In genomic region chr20:17109307-17109706, GRCh38 we compare ENCODE assay signal across 17 cellular contexts.
DNase-seq lines count a peak whose midpoint lies in the region; TF ChIP-seq lines count a peak whose summit lies in the region.
"Had no signal": no experiment of that assay in that cellular context is flagged by ENCODE, and none has a peak within 500 bp of the region (broad histone marks: within the 10 kb centered on the region; RNA-seq: fewer than 3 reads in every experiment).

No MANE protein-coding gene starts in this region.

- no peaks in the 10 kb centered on the region for H3K36me3 ChIP-seq in osteoblast (ENCODE audit: insufficient read depth, low read length)
- H3K36me3 ChIP-seq: SJCRH30 had no signal

- no peak overlapping the region for H2AFZ ChIP-seq in osteoblast (ENCODE audit: low read length)
- H2AFZ ChIP-seq: PC-9 had no signal

- peaks cover 9% of the 10 kb centered on the region for H3K9me3 Mint-ChIP-seq in nephron progenitor cell
- H3K9me3 Mint-ChIP-seq: H9 had no signal

- no peak overlapping the region for H3K27ac ChIP-seq in osteoblast (ENCODE audit: low read depth, low read length)
- H3K27ac ChIP-seq: PC-9, RWPE1, SJCRH30 had no signal

- H3K4me1 ChIP-seq in osteoblast (ENCODE audit: insufficient read depth, low read length) = no peaks in the 10 kb centered on the region
- H3K4me1 ChIP-seq: SJCRH30 had no signal

- no peaks in the 10 kb centered on the region for H3K27me3 Mint-ChIP-seq in nephron progenitor cell (ENCODE audit: low read depth, poor library complexity)

- H3K27me3 ChIP-seq in osteoblast (ENCODE audit: insufficient read depth, low read length) = no peaks in the 10 kb centered on the region
- H3K27me3 ChIP-seq: SJCRH30 had no signal

- no peaks in the 10 kb centered on the region for H3K4me1 Mint-ChIP-seq in nephron progenitor cell

- no peak for TF ChIP-seq CTCF in osteoblast (IDR thresholded peaks at IDR 0.05; ENCODE audit: extremely low read depth, low read depth, low read length)
- no peak for TF ChIP-seq CTCF in nephron progenitor cell (IDR thresholded peaks at IDR 0.05)

- H3K36me3 Mint-ChIP-seq in nephron progenitor cell (ENCODE audit: low read depth) = no peaks in the 10 kb centered on the region

- no peaks in the 10 kb centered on the region for H3K9me3 ChIP-seq in osteoblast (ENCODE audit: low read depth, low read length)
- H3K9me3 ChIP-seq: SJCRH30 had no signal

- no peak overlapping the region for H3K4me3 ChIP-seq in osteoblast (ENCODE audit: insufficient read depth, low read length)
- H3K4me3 ChIP-seq: PC-9, SJCRH30 had no signal

- DNase-seq in DMS153 treated with DMSO at 0.1 percent for 48 hours (lab: John Stamatoyannopoulos, UW; ENCODE audit: unreplicated experiment) (peak; percentile 66), NCI-H146 (lab: John Stamatoyannopoulos, UW) (peak; percentile 56), NCI-H345 treated with DMSO at 0.1 percent for 48 hours (lab: John Stamatoyannopoulos, UW; ENCODE audit: unreplicated experiment) (peak; percentile 19), SHP77 treated with DMSO at 0.1 percent for 48 hours (lab: John Stamatoyannopoulos, UW) (peak; percentile 92), osteoblast (ENCODE audit: insufficient read length, low spot score, missing footprints) (no peak), nephron progenitor cell (no peak), NCI-H2107 treated with DMSO at 0.1 percent for 48 hours (lab: John Stamatoyannopoulos, UW; ENCODE audit: unreplicated experiment) (no peak)
- DNase-seq: C1 segment of cervical spinal cord, GF-D8, H9, NCI-H1436, NCI-H2081 treated with DMSO at 0.1 percent for 48 hours, NCI-H226, PC-9, SJCRH30, T1000 had no signal

- H3K4me2 ChIP-seq in osteoblast (ENCODE audit: insufficient read depth, low read length) = no peak overlapping the region
- H3K4me2 ChIP-seq: PC-9 had no signal

- H3K79me2 ChIP-seq in osteoblast (ENCODE audit: insufficient read depth, low read length) = no peaks in the 10 kb centered on the region

- no peaks in the 10 kb centered on the region for H4K20me1 ChIP-seq in osteoblast (ENCODE audit: insufficient read depth, low read length)

- no peak overlapping the region for H3K27ac Mint-ChIP-seq in nephron progenitor cell
- H3K27ac Mint-ChIP-seq: H9 had no signal

- no peak overlapping the region for H3K4me3 Mint-ChIP-seq in nephron progenitor cell
- H3K4me3 Mint-ChIP-seq: H9 had no signal

Comparison
In these comparisons a context has a peak if more than half of its experiments do, and no peak if none do; other contexts are left out.
1. DNase-seq: peak in DMS153 treated with DMSO at 0.1 percent for 48 hours (single experiment), NCI-H146 (single experiment), NCI-H345 treated with DMSO at 0.1 percent for 48 hours (single experiment) and SHP77 treated with DMSO at 0.1 percent for 48 hours (single experiment); none in osteoblast (single experiment), nephron progenitor cell (single experiment) and NCI-H2107 treated with DMSO at 0.1 percent for 48 hours (single experiment).